In genomic region chr2:68721482-68722071, GRCh38 we compare ENCODE assay signal across 1 cellular context.
TF ChIP-seq lines count a peak whose summit lies in the region.

No MANE protein-coding gene starts in this region.

TF ChIP-seq in GM23338, 12 proteins besides CTCF, POLR2A, EP300 and RAD21 (continued from another document):
- TF ChIP-seq REST (IDR thresholded peaks at IDR 0.05; ENCODE audit: unreplicated experiment), result no peak
- TF ChIP-seq ZNF331 (CRISPR knock-in tag; IDR thresholded peaks at IDR 0.05; ENCODE audit: low read depth), result no peak
- TF ChIP-seq ZNF114 (CRISPR knock-in tag; IDR thresholded peaks at IDR 0.05), result no peak
- no peak for TF ChIP-seq JUNB (IDR thresholded peaks at IDR 0.05; ENCODE audit: unreplicated experiment)
